In genomic region chr2:126885701-126886121, GRCh38 we compare ENCODE assay signal across 10 cellular contexts. TPM values are rescaled to one million over a fixed set of nuclear protein-coding genes. Genes with fewer than 3 reads are reported as not detected.
DNase-seq lines count a peak whose midpoint lies in the region; ATAC-seq and TF ChIP-seq lines count a peak whose summit lies in the region.
"Had no signal": no experiment of that assay in that cellular context is flagged by ENCODE, and none has a peak within 500 bp of the region (broad histone marks: within the 10 kb centered on the region; RNA-seq: fewer than 3 reads in every experiment).

No MANE protein-coding gene starts in this region.

- no peaks in the 10 kb centered on the region; a peak in 1 of 7 replicates for H3K36me3 Mint-ChIP-seq in H9 (ENCODE audit: insufficient read depth in 1 of 3, low read depth in 3 of 3)
- H3K36me3 Mint-ChIP-seq: naive thymus-derived CD4-positive, alpha-beta T cell had no signal

- no peak overlapping the region for H3K18ac ChIP-seq in H9 (ENCODE audit: insufficient read length, low read depth, low read length)

- H3K14ac ChIP-seq in H9 (ENCODE audit: insufficient read depth, low read length) = no peak overlapping the region

- no peak overlapping the region for H3K4me3 Mint-ChIP-seq in H9

- WGBS in H9 (ENCODE audit: extremely low coverage, insufficient read length, low lambda C conversion rate) = no CpG with 5 or more reads among the region's 18 CpGs
- WGBS in right lobe of liver (ENCODE audit: insufficient coverage, low coverage, low lambda C conversion rate, missing lambda C conversion rate) = 53% methylated on average over 13 of the region's 18 CpGs
- 47 to 61% (median 49%) methylated on average over 16 to 18 of the region's 18 CpGs for WGBS in stomach, 5 donors

- H3K79me1 ChIP-seq in H9 (ENCODE audit: insufficient read depth, low read depth, low read length, poor library complexity, severe bottlenecking) = no peaks in the 10 kb centered on the region

- no peak overlapping the region for H2BK12ac ChIP-seq in H9 (ENCODE audit: insufficient read length, low read depth, low read length)

- H3K27ac Mint-ChIP-seq in H9 = no peak overlapping the region
- H3K27ac Mint-ChIP-seq: naive thymus-derived CD4-positive, alpha-beta T cell had no signal

- no peak overlapping the region for H4K91ac ChIP-seq in H9 (ENCODE audit: insufficient read length, low read depth, low read length)

- no peak overlapping the region for H2BK20ac ChIP-seq in H9 (ENCODE audit: low read depth, low read length, poor library complexity, severe bottlenecking)

- peaks cover 26% of the 10 kb centered on the region for H3K27me3 Mint-ChIP-seq in H9 (ENCODE audit: low read depth)

- H3K4me1 Mint-ChIP-seq in H9 = peaks cover 17 to 21% of the 10 kb centered on the region in 2 experiments

- H3K56ac ChIP-seq in H9 (ENCODE audit: insufficient read length, low read depth, low read length) = no peak overlapping the region

- H4K8ac ChIP-seq in H9 (replicated peaks; ENCODE audit: insufficient read length, low read depth, low read length) = no peak overlapping the region

- no peak for TF ChIP-seq EP300 in stomach (IDR thresholded peaks at IDR 0.05)

- H3T11ph ChIP-seq in H9 (ENCODE audit: low read length) = no peak overlapping the region

- peak; percentile 51 for DNase-seq in H9
- DNase-seq in dorsolateral prefrontal cortex = peak in 1 of 10 donors; percentile 38
- peak in 1 of 3 donors; percentile 28 for DNase-seq in right lobe of liver
- no peak for DNase-seq in stomach
- no peak for DNase-seq in activated CD4-positive, alpha-beta T cell treated with anti-CD3 and anti-CD28 coated beads for 1 hour
- DNase-seq: GF-D8 had no signal

- H2BK5ac ChIP-seq in H9 (ENCODE audit: insufficient read length, low read length) = no peak overlapping the region

- no peak overlapping the region for H2AK5ac ChIP-seq in H9 (ENCODE audit: insufficient read length, low read length)

- H3K4me2 ChIP-seq in H9 (ENCODE audit: insufficient read depth, insufficient read length, low read length) = peak overlapping the region; percentile 58

- no peaks in the 10 kb centered on the region for H3K79me2 ChIP-seq in H9 (ENCODE audit: insufficient read depth, low read length)

- no peak overlapping the region for H2AFZ ChIP-seq in H9 (ENCODE audit: low read length)

- no peak for TF ChIP-seq CTCF in H9 (conservative IDR thresholded peaks at IDR 0.05)
- no peak for TF ChIP-seq CTCF in dorsolateral prefrontal cortex (IDR thresholded peaks at IDR 0.05 in 54 of 56, conservative IDR thresholded peaks at IDR 0.05 in 2 of 56; ENCODE audit: low read depth in 1 of 56, partially characterized antibody in 56 of 56)
- TF ChIP-seq CTCF in right lobe of liver (IDR thresholded peaks at IDR 0.05) = no peak
- no peak for TF ChIP-seq CTCF in stomach (IDR thresholded peaks at IDR 0.05)

- H3K27ac ChIP-seq in H9 (ENCODE audit: insufficient read length, low read depth, low read length) (no peak overlapping the region), dorsolateral prefrontal cortex (no peak overlapping the region), right lobe of liver (no peak overlapping the region), stomach (peak overlapping the region in 1 of 5 donors; percentile 38)

- H3K27me3 ChIP-seq in H9 (ENCODE audit: insufficient read depth, low read length) (no peaks in the 10 kb centered on the region), dorsolateral prefrontal cortex (peaks cover 0 to 6% (median 0%) of the 10 kb centered on the region in 45 donors), right lobe of liver (no peaks in the 10 kb centered on the region), stomach (peaks cover 0 to 16% (median 10%) of the 10 kb centered on the region in 3 donors)

- H3K4me3 ChIP-seq in dorsolateral prefrontal cortex (peak overlapping the region in 58 of 59 donors; percentile 24 to 67 (median 50)), right lobe of liver (peak overlapping the region in 1 of 3 donors; percentile 33), stomach (peak overlapping the region; percentile 26 to 42 (median 36))

- H4K20me1 ChIP-seq in H9 (ENCODE audit: control insufficient read depth, insufficient read depth, insufficient read length) = no peaks in the 10 kb centered on the region

- H3K36me3 ChIP-seq in right lobe of liver (no peaks in the 10 kb centered on the region), stomach (no peaks in the 10 kb centered on the region)

- ATAC-seq in right lobe of liver = peak; percentile 13 to 27 (median 23)
- ATAC-seq in GM18861 (IDR thresholded peaks at IDR 0.05; ENCODE audit: unreplicated experiment) = no peak
- ATAC-seq in GM18870 (IDR thresholded peaks at IDR 0.05; ENCODE audit: unreplicated experiment) = no peak
- no peak for ATAC-seq in GM21786 (IDR thresholded peaks at IDR 0.05; ENCODE audit: unreplicated experiment)

- H3K9ac ChIP-seq in H9 (ENCODE audit: extremely low read depth, insufficient read length, low read length) = no peak overlapping the region

- H4K5ac ChIP-seq in H9 (ENCODE audit: insufficient read length, low read depth, low read length) = no peak overlapping the region

- no peak overlapping the region for H3K4ac ChIP-seq in H9 (ENCODE audit: low read depth, low read length)

- H3K23me2 ChIP-seq in H9 (ENCODE audit: insufficient read length, low read depth, low read length, poor library complexity, severe bottlenecking) = peaks cover 5% of the 10 kb centered on the region

- H3K9me3 ChIP-seq in H9 (ENCODE audit: control insufficient read depth, low read depth, low read length) (no peaks in the 10 kb centered on the region), right lobe of liver (no peaks in the 10 kb centered on the region), stomach (no peaks in the 10 kb centered on the region)

- no peak overlapping the region for H2BK120ac ChIP-seq in H9 (ENCODE audit: low read depth, low read length, poor library complexity, severe bottlenecking)

- H3K9me3 Mint-ChIP-seq in H9 = peaks cover 0 to 3% of the 10 kb centered on the region in 2 experiments; a peak in 1 of 5 replicates

- H3K23ac ChIP-seq in H9 (ENCODE audit: insufficient read length, low read depth, low read length) = no peak overlapping the region

- TF ChIP-seq POLR2A in right lobe of liver (IDR thresholded peaks at IDR 0.05) (no peak), stomach (IDR thresholded peaks at IDR 0.05) (no peak)

- H2BK15ac ChIP-seq in H9 (ENCODE audit: low read depth, low read length) = no peak overlapping the region

- H3K4me1 ChIP-seq in H9 (ENCODE audit: insufficient read depth, low read length) (no peaks in the 10 kb centered on the region), right lobe of liver (no peaks in the 10 kb centered on the region), stomach (peaks cover 0 to 14% (median 9%) of the 10 kb centered on the region in 4 donors)

- intact Hi-C loops in dorsolateral prefrontal cortex (cut with DNase I) = loop anchor here in 1 of 2 donors (5.0 kb wide), 1 partner anchor 87 kb away; no protein-coding TSS in a partner anchor
- intact Hi-C loops in right lobe of liver (cut with DNase I) = no loop called here
- intact Hi-C loops in stomach (cut with DNase I; ENCODE audit: low total_unique reads) = no loop called here

RNA-seq across cellular contexts. Expression of gene TEX51, which starts 13.0 kb away (rescaled TPM):
- total RNA-seq in H9 (2021) = not detected in 2 replicates
- not detected for total RNA-seq in dorsolateral prefrontal cortex
- under 1 TPM in 1 of 6 experiments, not detected in 5; 0.66 TPM for total RNA-seq in right lobe of liver
- total RNA-seq in stomach = not detected
- polyA plus RNA-seq in stomach = not detected
- total RNA-seq: naive thymus-derived CD4-positive, alpha-beta T cell had no signal
- polyA plus RNA-seq: naive thymus-derived CD4-positive, alpha-beta T cell had no signal

Comparison
In these comparisons a context has a peak if more than half of its experiments do, and no peak if none do; other contexts are left out.
1. ATAC-seq: peak in right lobe of liver (4 of 4); none in GM18861 (single experiment), GM18870 (single experiment) and GM21786 (single experiment).